ENCODE assay signal across 1 cellular context in the genomic region with DNA sequence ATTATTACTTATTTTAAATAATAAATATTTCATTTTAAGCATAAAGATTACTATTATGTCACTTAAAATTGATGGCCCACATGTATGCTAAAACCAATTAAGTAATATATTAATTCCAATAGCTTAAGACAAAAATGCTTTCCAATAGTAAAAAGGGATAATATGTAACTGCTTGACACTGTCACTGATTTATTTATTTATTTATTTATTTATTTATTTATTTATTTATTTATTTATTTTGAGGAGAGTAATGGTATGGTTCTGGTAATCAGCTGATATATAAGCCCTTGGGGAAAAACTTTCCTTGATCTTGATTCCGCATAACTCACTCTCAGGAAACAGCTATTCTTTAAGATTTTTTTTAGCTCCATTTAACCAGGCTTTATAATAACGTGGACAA.
A peak's percentile ranks its signal among the peaks of the same experiment; 100 is the strongest.
TF ChIP-seq lines count a peak whose summit lies in the region.

No MANE protein-coding gene starts in this region.

TF ChIP-seq in HEK293, 187 proteins besides CTCF, POLR2A, EP300 and RAD21 (continued from another document):
- peak; percentile 80 for TF ChIP-seq ZNF518A (tag by site-specific recombination; conservative IDR thresholded peaks at IDR 0.05; ENCODE audit: low read depth)
- no peak for TF ChIP-seq MZF1 (tag by site-specific recombination; IDR thresholded peaks at IDR 0.05; ENCODE audit: borderline replicate concordance)
- 0 out of 2 replicates have a peak, but pooled peaks have one; percentile 70 for TF ChIP-seq ZNF138 (tag by site-specific recombination; IDR thresholded peaks at IDR 0.05; ENCODE audit: borderline replicate concordance)
- TF ChIP-seq ZNF292 (tag by site-specific recombination; IDR thresholded peaks at IDR 0.05; ENCODE audit: borderline replicate concordance, low read depth): 0 out of 2 replicates have a peak, but pooled peaks have one; percentile 44
- TF ChIP-seq ZNF239 (tag by site-specific recombination; IDR thresholded peaks at IDR 0.05): no peak
- TF ChIP-seq SP3 (tag by site-specific recombination; IDR thresholded peaks at IDR 0.05): no peak
- 0 out of 2 replicates have a peak, but pooled peaks have one; percentile 47 for TF ChIP-seq ZFP37 (tag by site-specific recombination; IDR thresholded peaks at IDR 0.05)
- peak; percentile 87 for TF ChIP-seq ZNF394 (tag by site-specific recombination; IDR thresholded peaks at IDR 0.05; ENCODE audit: borderline replicate concordance)
- peak; percentile 87 for TF ChIP-seq ZNF426 (tag by site-specific recombination; IDR thresholded peaks at IDR 0.05)
